ENCODE assay signal across 18 cellular contexts in the genomic region with DNA sequence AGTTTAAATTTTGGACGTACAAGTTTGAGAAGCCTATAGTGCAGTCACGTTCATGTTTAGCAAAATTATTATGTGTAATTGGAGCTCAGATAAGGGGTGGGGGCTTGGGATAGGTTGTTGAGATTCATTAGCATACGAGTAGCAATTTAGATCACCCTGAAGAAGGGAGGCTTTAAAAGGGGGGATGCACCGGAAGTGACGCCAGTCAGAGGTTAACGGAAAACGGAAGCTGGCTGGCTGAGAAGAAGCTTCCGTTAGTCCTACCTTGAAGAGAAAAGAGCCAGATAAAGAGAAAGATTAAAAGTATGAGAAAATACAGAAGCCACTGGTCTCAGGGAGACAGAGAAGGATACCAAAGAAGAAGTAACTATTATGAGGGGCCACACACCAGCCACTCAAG. TPM values are rescaled to one million over a fixed set of nuclear protein-coding genes. Genes with fewer than 3 reads are reported as not detected.
DNase-seq lines count a peak whose midpoint lies in the region; ATAC-seq, FAIRE-seq and TF ChIP-seq lines count a peak whose summit lies in the region.
"Had no signal": no experiment of that assay in that cellular context is flagged by ENCODE, and none has a peak within 500 bp of the region (broad histone marks: within the 10 kb centered on the region; RNA-seq: fewer than 3 reads in every experiment).

No MANE protein-coding gene starts in this region.

- no peaks in the 10 kb centered on the region for H3K36me3 Mint-ChIP-seq in naive B cell

- no peak for TF ChIP-seq CTCF in BJ (IDR thresholded peaks at IDR 0.05; ENCODE audit: insufficient read depth, low read depth, low read length)
- no peak for TF ChIP-seq CTCF in DND-41 (IDR thresholded peaks at IDR 0.05; ENCODE audit: borderline replicate concordance, extremely low read depth, low read length, poor library complexity, severe bottlenecking)
- TF ChIP-seq CTCF in OCI-LY1 (IDR thresholded peaks at IDR 0.05; ENCODE audit: low read length): no peak
- TF ChIP-seq CTCF in upper lobe of right lung (IDR thresholded peaks at IDR 0.05): no peak
- TF ChIP-seq CTCF in pancreas (IDR thresholded peaks at IDR 0.05): no peak

- CTCF ChIA-PET in BJ (lab: Yijun Ruan, JAX): no interaction called here

- H3K9ac ChIP-seq in DND-41 (ENCODE audit: low read depth, low read length): no peak overlapping the region
- no peak overlapping the region for H3K9ac ChIP-seq in OCI-LY1 (ENCODE audit: low read length)

- no peak for ATAC-seq in DND-41 (ENCODE audit: insufficient read depth, low read depth)
- no peak for ATAC-seq in naive B cell (ENCODE audit: low read depth in 2 of 2)
- no peak for ATAC-seq in upper lobe of right lung
- ATAC-seq in pancreas: no peak
- no peak for ATAC-seq in GM21423 (IDR thresholded peaks at IDR 0.05; ENCODE audit: unreplicated experiment)

- H3K79me2 ChIP-seq in DND-41 (ENCODE audit: insufficient read depth, low read length) (no peaks in the 10 kb centered on the region), OCI-LY1 (ENCODE audit: insufficient read depth, low read length) (no peaks in the 10 kb centered on the region)

- no peaks in the 10 kb centered on the region for H3K27me3 Mint-ChIP-seq in naive B cell

- peak overlapping the region; percentile 86 for H2AFZ ChIP-seq in DND-41 (ENCODE audit: low read depth, low read length)
- H2AFZ ChIP-seq in OCI-LY1 (ENCODE audit: low read length): 0 out of 2 replicates have a peak overlapping the region, but pooled peaks have one; percentile 85

- peaks cover 0 to 21% (median 13%) of the 10 kb centered on the region in 7 donors for H3K9me3 Mint-ChIP-seq in naive B cell
- H3K9me3 Mint-ChIP-seq: activated naive CD8-positive, alpha-beta T cell treated with anti-CD3 and anti-CD28 coated beads, Interleukin-2, amount 10 ng/mL, durations not matched to agents 7 days and 5 days had no signal

- H3K4me2 ChIP-seq in DND-41 (ENCODE audit: insufficient read depth, low read length): no peak overlapping the region
- no peak overlapping the region for H3K4me2 ChIP-seq in OCI-LY1 (ENCODE audit: low read length)

- DNase-seq in BJ (ENCODE audit: low read depth): no peak
- no peak for DNase-seq in DND-41
- no peak for DNase-seq in naive B cell
- DNase-seq in upper lobe of right lung: no peak
- DNase-seq in pancreas: no peak
- DNase-seq: activated naive CD8-positive, alpha-beta T cell treated with anti-CD3 and anti-CD28 coated beads, Interleukin-2, amount 10 ng/mL, durations not matched to agents 7 days and 5 days; EL; kidney; NCI-H1092 treated with DMSO at 0.1 percent for 48 hours; NCI-H524; retina; stimulated activated CD8-positive, alpha-beta memory T cell treated with anti-CD3 and anti-CD28 coated beads, Interleukin-4, amount 100 ng/mL, for 48 hours; T-helper 9 cell had no signal

- H3K27me3 ChIP-seq in BJ (ENCODE audit: control insufficient read depth, insufficient read depth, low read length) (no peaks in the 10 kb centered on the region), DND-41 (ENCODE audit: insufficient read depth, low read length, poor library complexity) (no peaks in the 10 kb centered on the region), OCI-LY1 (ENCODE audit: insufficient read depth, low read length) (no peaks in the 10 kb centered on the region), upper lobe of right lung (no peaks in the 10 kb centered on the region), pancreas (peaks cover 0 to 15% (median 2%) of the 10 kb centered on the region in 4 donors)

- H3K4me1 ChIP-seq in DND-41 (ENCODE audit: insufficient read depth, low read length): peaks cover 14% of the 10 kb centered on the region
- H3K4me1 ChIP-seq in OCI-LY1 (ENCODE audit: insufficient read depth, low read length, severe bottlenecking): peaks cover 18% of the 10 kb centered on the region
- peaks cover 4% of the 10 kb centered on the region for H3K4me1 ChIP-seq in upper lobe of right lung
- peaks cover 0 to 8% (median 0%) of the 10 kb centered on the region in 3 donors for H3K4me1 ChIP-seq in pancreas

- intact Hi-C loops in upper lobe of right lung (cut with DNase I): no loop called here
- intact Hi-C loops in pancreas (cut with DNase I): no loop called here

- H3K9me3 ChIP-seq in DND-41 (ENCODE audit: insufficient read depth, low read length, severe bottlenecking): no peaks in the 10 kb centered on the region
- no peaks in the 10 kb centered on the region for H3K9me3 ChIP-seq in OCI-LY1 (ENCODE audit: low read length)
- no peaks in the 10 kb centered on the region for H3K9me3 ChIP-seq in upper lobe of right lung
- H3K9me3 ChIP-seq in pancreas: no peaks in the 10 kb centered on the region

- peak overlapping the region in 5 of 6 donors; percentile 28 to 59 (median 51) for H3K27ac Mint-ChIP-seq in naive B cell

- H3K27ac ChIP-seq in DND-41 (ENCODE audit: low read length): no peak overlapping the region
- no peak overlapping the region for H3K27ac ChIP-seq in OCI-LY1 (ENCODE audit: low read depth, low read length, poor library complexity, severe bottlenecking)
- no peak overlapping the region for H3K27ac ChIP-seq in upper lobe of right lung
- H3K27ac ChIP-seq in pancreas: no peak overlapping the region

- 76 to 82% methylated on average over 8 of the region's 8 CpGs for WGBS in pancreas, 2 donors

- no peak for FAIRE-seq in pancreas (lab: Jason Lieb, UNC)
- FAIRE-seq: kidney, urothelium cell line had no signal

- H4K20me1 ChIP-seq in DND-41 (ENCODE audit: insufficient read depth, low read length) (no peaks in the 10 kb centered on the region), OCI-LY1 (ENCODE audit: insufficient read depth, low read length) (no peaks in the 10 kb centered on the region)

- POLR2A ChIA-PET in BJ (lab: Charles Lee): no interaction called here

- peak overlapping the region in 7 of 8 donors; percentile 15 to 91 (median 46) for H3K4me3 Mint-ChIP-seq in naive B cell

- peaks cover 12 to 29% (median 13%) of the 10 kb centered on the region in 3 donors for H3K4me1 Mint-ChIP-seq in naive B cell

- peak overlapping the region; percentile 3; the same call in 1 of the 2 replicates for H3K4me3 ChIP-seq in BJ (ENCODE audit: low read depth, low read length)
- H3K4me3 ChIP-seq in DND-41 (ENCODE audit: low read depth in 1 of 2, low read length in 2 of 2): no peak overlapping the region
- H3K4me3 ChIP-seq in OCI-LY1 (ENCODE audit: low read depth, low read length, poor library complexity, severe bottlenecking): no peak overlapping the region
- H3K4me3 ChIP-seq in upper lobe of right lung: no peak overlapping the region
- H3K4me3 ChIP-seq in pancreas: no peak overlapping the region

- H3K9me2 ChIP-seq in OCI-LY1 (ENCODE audit: low read depth, low read length): no peaks in the 10 kb centered on the region

- H3K36me3 ChIP-seq in BJ (ENCODE audit: control insufficient read depth, insufficient read depth, low read length): no peaks in the 10 kb centered on the region
- no peaks in the 10 kb centered on the region for H3K36me3 ChIP-seq in DND-41 (ENCODE audit: insufficient read depth, low read length)
- H3K36me3 ChIP-seq in OCI-LY1 (ENCODE audit: insufficient read depth, low read length): no peaks in the 10 kb centered on the region
- no peaks in the 10 kb centered on the region for H3K36me3 ChIP-seq in upper lobe of right lung
- H3K36me3 ChIP-seq in pancreas: no peaks in the 10 kb centered on the region

- no peaks in the 10 kb centered on the region for H3F3A ChIP-seq in OCI-LY1 (ENCODE audit: insufficient read depth, low read length)

RNA-seq across cellular contexts. Expression of a gene that starts 1.1 kb away (rescaled TPM):
- polyA plus RNA-seq in BJ (2011; rRNA removed): 3.5 and 8.5 TPM in 2 replicates
- 2.9 and 3.6 TPM in 2 replicates for polyA minus RNA-seq in BJ (2011; rRNA and poly(A)+ RNA removed)
- 10 to 100 TPM; 16.7 to 28.9 (median 23.3) TPM for polyA plus RNA-seq in naive B cell (ENCODE audit: low read depth in 6 of 6)
- total RNA-seq in upper lobe of right lung: 9.3 TPM
- 1 to 10 TPM; 2.8 to 5.8 (median 4.4) TPM for total RNA-seq in pancreas
- polyA plus RNA-seq in pancreas: 1 to 10 TPM; 1.9 to 3.2 TPM

RNA-seq across cellular contexts. Expression of a gene that starts 53.7 kb away (rescaled TPM):
- polyA plus RNA-seq in BJ (2011; rRNA removed) (not detected in 2 replicates), naive B cell (ENCODE audit: low read depth in 6 of 6) (not detected), pancreas (not detected)
- 0.05 TPM in 1 of 2 replicates, not detected in the other for polyA minus RNA-seq in BJ (2011; rRNA and poly(A)+ RNA removed)
- total RNA-seq in upper lobe of right lung (0.12 TPM), pancreas (not detected)
- total RNA-seq: activated CD8-positive, alpha-beta memory T cell treated with anti-CD3 and anti-CD28 coated beads for 36 hours; activated naive CD8-positive, alpha-beta T cell treated with anti-CD3 and anti-CD28 coated beads, Interleukin-2, amount 10 ng/mL, durations not matched to agents 7 days and 5 days; glomerular endothelial cell; kidney had no signal
